9 cellular contexts compared by ENCODE assay signal in the genomic region with DNA sequence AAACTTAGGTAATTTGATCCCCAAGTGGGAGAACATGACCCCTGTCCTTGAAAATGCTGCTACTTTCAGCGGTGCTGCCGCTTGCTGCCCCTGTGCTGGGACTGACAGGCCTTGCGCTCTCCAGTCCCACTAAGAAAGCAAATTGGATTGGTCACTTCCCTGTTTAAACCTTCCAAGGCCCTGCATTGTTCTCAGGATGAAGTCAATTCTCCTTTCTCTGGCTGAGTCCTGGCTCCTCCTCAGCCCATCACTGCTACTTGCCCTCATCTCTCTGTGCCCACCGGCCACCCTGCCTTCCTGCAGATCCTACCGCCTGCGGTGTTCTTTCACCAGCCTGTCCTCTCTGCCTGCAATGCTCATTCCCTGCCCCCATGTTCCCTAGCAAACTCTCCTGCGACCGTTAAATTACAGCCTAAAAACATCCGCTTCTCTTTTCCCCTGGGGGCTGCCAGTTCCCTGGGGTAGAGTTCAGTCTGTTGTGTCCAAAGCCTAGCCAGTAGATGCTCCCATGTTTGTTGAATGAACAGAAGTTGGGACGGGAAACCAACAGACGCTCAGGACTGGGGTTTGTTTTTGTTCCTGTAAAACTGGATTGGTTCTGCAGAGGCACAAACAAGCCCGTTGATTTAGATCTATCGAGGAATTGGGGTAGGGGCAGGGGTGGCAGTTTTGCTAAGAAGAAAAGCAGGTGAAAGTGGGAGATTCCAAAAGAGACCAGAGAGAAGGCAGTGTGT.
DNase-seq lines count a peak whose midpoint lies in the region; ATAC-seq, FAIRE-seq and TF ChIP-seq lines count a peak whose summit lies in the region.
"Had no signal": no experiment of that assay in that cellular context is flagged by ENCODE, and none has a peak within 500 bp of the region (broad histone marks: within the 10 kb centered on the region; RNA-seq: fewer than 3 reads in every experiment).

No MANE protein-coding gene starts in this region.

- peak overlapping the region; percentile 57 for H2AFZ ChIP-seq in neuronal stem cell (ENCODE audit: low read length)

- no peak overlapping the region for H2BK15ac ChIP-seq in neuronal stem cell (ENCODE audit: low read length)

- no peaks in the 10 kb centered on the region for H3K36me3 ChIP-seq in neuronal stem cell (replicated peaks in 1 of 2; ENCODE audit: control insufficient read depth in 2 of 2, insufficient read depth in 2 of 2, low read length in 2 of 2)
- H3K36me3 ChIP-seq: adrenal gland had no signal

- H3K27ac ChIP-seq in neuronal stem cell (replicated peaks; ENCODE audit: low read length) = no peak overlapping the region

- H3K4me3 ChIP-seq in neuronal stem cell (ENCODE audit: low read length in 2 of 2) = no peak overlapping the region

- peak overlapping the region; percentile 93 for H3K18ac ChIP-seq in neuronal stem cell (ENCODE audit: low read length)

- peaks cover 0 to 30% (median 10%) of the 10 kb centered on the region in 3 experiments for H3K27me3 ChIP-seq in neuronal stem cell (ENCODE audit: control insufficient read depth in 3 of 3, insufficient read depth in 3 of 3, low read depth in 1 of 3, low read length in 3 of 3)
- H3K27me3 ChIP-seq: adrenal gland had no signal

- no peak overlapping the region for H3K9ac ChIP-seq in neuronal stem cell (ENCODE audit: low read depth, low read length, poor library complexity)

- no peak for FAIRE-seq in D721Med (lab: Jason Lieb, UNC)

- no peak for DNase-seq in activated T-cell treated with anti-CD3 and anti-CD28 coated beads, Interleukin-2, amount 50 U/mL, for 4 hours
- no peak for DNase-seq in activated T-cell treated with anti-CD3 and anti-CD28 coated beads, Interleukin-2, amount 50 U/mL, for 1 hour
- DNase-seq in NAMALWA (ENCODE audit: low spot score) = peak; percentile 62
- no peak for DNase-seq in endothelial cell (ENCODE audit: low spot score)
- peak; percentile 18 for DNase-seq in neuronal stem cell (ENCODE audit: low spot score)
- DNase-seq in NK-92 (lab: John Stamatoyannopoulos, UW; ENCODE audit: unreplicated experiment) = no peak
- DNase-seq in NCI-H510A (lab: John Stamatoyannopoulos, UW) = no peak
- no peak for DNase-seq in D721Med (ENCODE audit: insufficient read length, low spot score)

- H3K23ac ChIP-seq in neuronal stem cell (ENCODE audit: low read depth, low read length, poor library complexity) = peak overlapping the region; percentile 9

- H3K36me3 Mint-ChIP-seq in activated T-cell treated with anti-CD3 and anti-CD28 coated beads, Interleukin-2, amount 50 U/mL, for 4 hours (ENCODE audit: insufficient read depth) = no peaks in the 10 kb centered on the region
- peaks cover 5% of the 10 kb centered on the region for H3K36me3 Mint-ChIP-seq in endothelial cell (ENCODE audit: low read depth, unreplicated experiment)

- TF ChIP-seq CTCF in endothelial cell (IDR thresholded peaks at IDR 0.05; ENCODE audit: unreplicated experiment) (no peak), D721Med (IDR thresholded peaks at IDR 0.05; ENCODE audit: insufficient read depth, missing control alignments) (no peak)

- no CpG with 5 or more reads among the region's 13 CpGs for WGBS in neuronal stem cell (ENCODE audit: extremely low coverage in 2 of 2, insufficient read length in 2 of 2, insufficient replicate concordance in 1 of 2), 2 donors

- ATAC-seq in activated T-cell treated with anti-CD3 and anti-CD28 coated beads, Interleukin-2, amount 50 U/mL, for 4 hours = no peak

- H3K4me1 ChIP-seq in neuronal stem cell (ENCODE audit: control insufficient read depth in 2 of 2, insufficient read depth in 1 of 2, low read depth in 1 of 2, low read length in 2 of 2) = peaks cover 0 to 19% of the 10 kb centered on the region in 2 donors

- no peaks in the 10 kb centered on the region for H3K79me1 ChIP-seq in neuronal stem cell (ENCODE audit: low read depth, low read length)

- peak overlapping the region; percentile 30 for H4K8ac ChIP-seq in neuronal stem cell (ENCODE audit: low read depth, low read length)

- H2BK12ac ChIP-seq in neuronal stem cell (ENCODE audit: low read length) = no peak overlapping the region

- H2BK120ac ChIP-seq in neuronal stem cell (ENCODE audit: low read depth, low read length) = no peak overlapping the region

- no peak overlapping the region for H3K14ac ChIP-seq in neuronal stem cell (ENCODE audit: low read length)

- no peak overlapping the region for H2BK5ac ChIP-seq in neuronal stem cell (ENCODE audit: low read length)

- H3K27ac Mint-ChIP-seq in endothelial cell (ENCODE audit: unreplicated experiment) = peak overlapping the region; percentile 19

- no peak overlapping the region for H2AK5ac ChIP-seq in neuronal stem cell (ENCODE audit: low read depth, low read length)

- no peaks in the 10 kb centered on the region for H3K27me3 Mint-ChIP-seq in activated T-cell treated with anti-CD3 and anti-CD28 coated beads, Interleukin-2, amount 50 U/mL, for 4 hours (ENCODE audit: low read depth)
- peaks cover 10% of the 10 kb centered on the region for H3K27me3 Mint-ChIP-seq in endothelial cell (ENCODE audit: unreplicated experiment)

- H3K4me1 Mint-ChIP-seq in activated T-cell treated with anti-CD3 and anti-CD28 coated beads, Interleukin-2, amount 50 U/mL, for 4 hours (ENCODE audit: low read depth) = peaks cover 74% of the 10 kb centered on the region
- peaks cover 43% of the 10 kb centered on the region for H3K4me1 Mint-ChIP-seq in endothelial cell (ENCODE audit: unreplicated experiment)

- H4K91ac ChIP-seq in neuronal stem cell (ENCODE audit: low read depth, low read length, poor library complexity) = no peak overlapping the region

- peaks cover 4% of the 10 kb centered on the region for H3K9me3 Mint-ChIP-seq in activated T-cell treated with anti-CD3 and anti-CD28 coated beads, Interleukin-2, amount 50 U/mL, for 4 hours
- H3K9me3 Mint-ChIP-seq in endothelial cell (ENCODE audit: unreplicated experiment) = no peaks in the 10 kb centered on the region

- no peak overlapping the region for H3K4ac ChIP-seq in neuronal stem cell (ENCODE audit: low read length)

- H3K9me3 ChIP-seq in neuronal stem cell (replicated peaks in 1 of 2; ENCODE audit: control insufficient read depth in 2 of 2, insufficient read depth in 1 of 2, low read depth in 1 of 2, low read length in 2 of 2) = no peaks in the 10 kb centered on the region
- H3K9me3 ChIP-seq: adrenal gland had no signal

- H3K4me2 ChIP-seq in neuronal stem cell (ENCODE audit: insufficient read depth, low read length, poor library complexity, severe bottlenecking) = peak overlapping the region; percentile 73

- peak overlapping the region; percentile 69 for H3K4me3 Mint-ChIP-seq in activated T-cell treated with anti-CD3 and anti-CD28 coated beads, Interleukin-2, amount 50 U/mL, for 4 hours
- peak overlapping the region; percentile 70 for H3K4me3 Mint-ChIP-seq in endothelial cell (ENCODE audit: unreplicated experiment)

Comparison
In these comparisons a context has a peak if more than half of its experiments do, and no peak if none do; other contexts are left out.
1. DNase-seq: peak in NAMALWA (single experiment) and neuronal stem cell (single experiment); none in activated T-cell treated with anti-CD3 and anti-CD28 coated beads, Interleukin-2, amount 50 U/mL, for 4 hours (single experiment), activated T-cell treated with anti-CD3 and anti-CD28 coated beads, Interleukin-2, amount 50 U/mL, for 1 hour (single experiment), endothelial cell (single experiment), NK-92 (single experiment), NCI-H510A (single experiment) and D721Med (single experiment).